Comparison of ENCODE assay signal across 8 cellular contexts in the genomic region with DNA sequence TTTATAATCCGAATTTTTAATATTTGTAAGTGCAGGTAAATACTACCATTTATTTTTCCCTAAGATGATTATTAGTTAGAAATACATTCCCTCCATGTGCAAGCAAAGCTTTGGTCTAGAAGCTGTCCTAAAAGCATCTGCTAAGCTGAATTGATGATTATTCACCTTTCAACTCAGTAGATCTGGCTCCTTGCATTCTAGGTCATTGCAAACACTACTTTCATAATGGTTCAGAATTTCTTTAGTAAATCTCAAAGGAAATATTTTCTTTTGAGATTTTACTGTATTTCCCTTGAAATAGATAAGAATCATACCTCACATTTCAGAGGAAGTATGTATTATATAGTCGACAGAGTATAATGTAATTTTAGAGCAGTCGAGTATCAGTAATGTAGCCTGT. TPM values are rescaled to one million over a fixed set of nuclear protein-coding genes. Genes with fewer than 3 reads are reported as not detected.
DNase-seq lines count a peak whose midpoint lies in the region; ATAC-seq and TF ChIP-seq lines count a peak whose summit lies in the region.

No MANE protein-coding gene starts in this region.

- whole genome bisulfite sequencing in ovary, 3 donors, result 41 to 48% (median 44%) methylated on average over 3 of the region's 3 CpGs

- no TSS peak for BruUV-seq in OCI-LY7 (replicated peaks; lab: Mats Ljungman, UMichigan)

- H3K4me3 ChIP-seq in OCI-LY7 (ENCODE audit: low read depth, low read length, poor library complexity, severe bottlenecking) (peak overlapping the region; percentile 97), ovary (peak overlapping the region; percentile 95)

- H3K4me2 ChIP-seq in OCI-LY7 (ENCODE audit: low read length), result peak overlapping the region; percentile 96

- H3K4me1 ChIP-seq in OCI-LY7 (ENCODE audit: insufficient read depth, low read length, poor library complexity, severe bottlenecking), result peaks cover 29% of the 10 kb centered on the region
- H3K4me1 ChIP-seq in ovary (ENCODE audit: insufficient read depth), result no peaks in the 10 kb centered on the region

- no peaks in the 10 kb centered on the region for H3K27me3 ChIP-seq in ovary

- peaks cover 2% of the 10 kb centered on the region for H3K27me3 Mint-ChIP-seq in endothelial cell (ENCODE audit: unreplicated experiment)

- TF ChIP-seq POLR2A in ovary (IDR thresholded peaks at IDR 0.05), result no peak

- H3K36me3 ChIP-seq in OCI-LY7 (ENCODE audit: insufficient read depth, low read length), result no peaks in the 10 kb centered on the region
- no peaks in the 10 kb centered on the region for H3K36me3 ChIP-seq in ovary

- H2AFZ ChIP-seq in OCI-LY7 (ENCODE audit: low read length), result no peak overlapping the region

- H3K36me3 Mint-ChIP-seq in endothelial cell (ENCODE audit: low read depth, unreplicated experiment), result no peaks in the 10 kb centered on the region

- H3K9me3 ChIP-seq in OCI-LY7 (ENCODE audit: low read length) (no peaks in the 10 kb centered on the region), ovary (no peaks in the 10 kb centered on the region)

- H3K4me3 Mint-ChIP-seq in endothelial cell (ENCODE audit: unreplicated experiment), result peak overlapping the region; percentile 99

- no peak for ATAC-seq in GM19467 (IDR thresholded peaks at IDR 0.05; ENCODE audit: unreplicated experiment)

- no peak for TF ChIP-seq EP300 in ovary (IDR thresholded peaks at IDR 0.05)

- TF ChIP-seq CTCF in OCI-LY7 (conservative IDR thresholded peaks at IDR 0.05; ENCODE audit: low read length) (no peak), endothelial cell (IDR thresholded peaks at IDR 0.05; ENCODE audit: unreplicated experiment) (no peak), ovary (IDR thresholded peaks at IDR 0.05) (no peak)

- peaks cover 37% of the 10 kb centered on the region for H3K4me1 Mint-ChIP-seq in endothelial cell (ENCODE audit: unreplicated experiment)

- no peaks in the 10 kb centered on the region for H3K9me3 Mint-ChIP-seq in endothelial cell (ENCODE audit: unreplicated experiment)

- POLR2A ChIA-PET in OCI-LY7 (lab: Charles Lee), result interaction anchor here (0.9 to 1.0 kb wide), 2 partner anchors 41 to 159 kb away, joined by 3 read pairs; no protein-coding TSS in a partner anchor

- intact Hi-C loops in OCI-LY7 (cut with micrococcal nuclease; ENCODE audit: unreplicated experiment) (loop anchor here (5.0 to 10.0 kb wide), 2 partner anchors 163 to 580 kb away; partner anchors contain the start of gene CMAS), ovary (cut with DNase I) (loop anchor here in 2 of 4 donors (5.0 to 10.0 kb wide), 2 partner anchors 83 to 85 kb away; partner anchors contain the start of gene C2CD5 (in 2 of the 2))

- no peak overlapping the region for H3K27ac ChIP-seq in OCI-LY7 (ENCODE audit: low read depth, low read length, poor library complexity, severe bottlenecking)
- no peak overlapping the region for H3K27ac ChIP-seq in ovary

- peaks cover 32% of the 10 kb centered on the region for H4K20me1 ChIP-seq in OCI-LY7 (ENCODE audit: insufficient read depth, low read length)

- no peak overlapping the region for H3K27ac Mint-ChIP-seq in endothelial cell (ENCODE audit: unreplicated experiment)

- DNase-seq in ELR (ENCODE audit: low read depth) (peak; percentile 21), OCI-LY7 (ENCODE audit: low spot score) (peak; percentile 4), endothelial cell (ENCODE audit: low spot score) (no peak), ovary (no peak), NCI-H1105 treated with DMSO at 0.1 percent for 48 hours (lab: John Stamatoyannopoulos, UW) (no peak)
- DNase-seq in stimulated activated CD4-positive, alpha-beta T cell treated with anti-CD3 and anti-CD28 coated beads, Interleukin-4, amount 100 ng/mL, for 1 hour, result no peak
- no peak for DNase-seq in stimulated activated CD4-positive, alpha-beta T cell treated with anti-CD3 and anti-CD28 coated beads, Interleukin-1b, Interleukin-23, amount 100 ng/mL, for 48 hours

- peaks cover 63% of the 10 kb centered on the region for H3K79me2 ChIP-seq in OCI-LY7 (ENCODE audit: insufficient read depth, low read depth, low read length)

- CTCF ChIA-PET in OCI-LY7 (lab: Charles Lee; ENCODE audit: unreplicated experiment), result no interaction called here

- H3K9me2 ChIP-seq in OCI-LY7 (ENCODE audit: insufficient read depth, low read length), result no peaks in the 10 kb centered on the region

RNA-seq across cellular contexts. Expression of gene ETNK1, which starts 2.4 kb away (rescaled TPM):
- 15.1 and 23.7 TPM in 2 replicates for total RNA-seq in OCI-LY7 (2014; rRNA removed; shearing (Covaris generic))
- total RNA-seq in OCI-LY7 (2022) (84.3 and 88.1 TPM in 2 replicates), endothelial cell (ENCODE audit: unreplicated experiment) (68.9 TPM), ovary (10 to 100 TPM; 27.4 to 50.6 (median 42.0) TPM)
- 10 to 100 TPM; 11.9 to 19.3 TPM for polyA plus RNA-seq in ovary

Comparison
In these comparisons a context has a peak if more than half of its experiments do, and no peak if none do; other contexts are left out.
1. DNase-seq: peak in ELR (single experiment) and OCI-LY7 (single experiment); none in endothelial cell (single experiment), ovary (0 of 5), NCI-H1105 treated with DMSO at 0.1 percent for 48 hours (single experiment), stimulated activated CD4-positive, alpha-beta T cell treated with anti-CD3 and anti-CD28 coated beads, Interleukin-4, amount 100 ng/mL, for 1 hour (single experiment) and stimulated activated CD4-positive, alpha-beta T cell treated with anti-CD3 and anti-CD28 coated beads, Interleukin-1b, Interleukin-23, amount 100 ng/mL, for 48 hours (single experiment).